ENCODE assay signal across 8 cellular contexts in the genomic region with DNA sequence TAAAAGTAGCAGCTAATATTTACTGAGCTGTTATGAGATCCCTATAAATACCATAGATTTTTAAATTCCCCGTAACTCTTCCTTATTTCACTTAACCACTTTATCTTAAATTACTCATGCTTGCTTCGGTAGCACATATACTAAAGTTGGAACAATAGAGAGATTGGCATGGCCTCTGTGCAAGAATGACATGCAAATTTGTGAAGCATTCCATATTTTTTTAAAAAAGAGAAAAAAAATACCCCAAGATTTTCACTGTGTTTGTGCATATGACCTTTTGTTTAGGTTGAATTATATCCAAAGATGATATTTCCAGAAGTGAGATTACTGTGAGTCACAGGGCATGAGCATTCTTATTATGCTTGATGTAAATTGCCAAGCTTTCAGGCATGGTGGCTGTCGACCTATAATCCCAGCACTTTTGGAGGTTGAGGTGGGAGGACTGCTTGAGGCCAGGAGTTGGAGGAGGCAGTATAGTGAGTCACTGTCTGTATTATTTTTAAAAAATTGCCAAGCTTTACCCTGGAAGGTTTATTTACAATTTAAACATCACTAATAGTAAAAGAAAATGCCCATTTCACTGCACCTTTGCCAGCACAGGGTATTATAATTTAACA. TPM values are rescaled to one million over a fixed set of nuclear protein-coding genes. Genes with fewer than 3 reads are reported as not detected.
DNase-seq lines count a peak whose midpoint lies in the region; FAIRE-seq and TF ChIP-seq lines count a peak whose summit lies in the region.
"Not testable (repeated sequence)": the region's sequence is repeated elsewhere in the genome, so short reads cannot be mapped to it uniquely, and the experiment has no call there.

No MANE protein-coding gene starts in this region.

- not testable (repeated sequence) for H3K4me1 ChIP-seq in endothelial cell of umbilical vein (ENCODE audit: control insufficient read depth, extremely low read depth, insufficient read depth, low read length); osteoblast (ENCODE audit: insufficient read depth, low read length)

- not testable (repeated sequence) for TF ChIP-seq POLR2A in endothelial cell of umbilical vein (IDR thresholded peaks at IDR 0.05; ENCODE audit: low read depth, low read length)

- CTCF ChIA-PET in MCF 10A (lab: Yijun Ruan, JAX); endothelial cell of umbilical vein (lab: Charles Lee): not testable (repeated sequence)

- H3K27me3 ChIP-seq in endothelial cell of umbilical vein (ENCODE audit: control insufficient read depth in 2 of 2, insufficient read depth in 2 of 2, low read length in 2 of 2); osteoblast (ENCODE audit: insufficient read depth, low read length): not testable (repeated sequence)

- BruUV-seq in MCF 10A (replicated peaks; lab: Mats Ljungman, UMichigan); endothelial cell of umbilical vein (replicated peaks; lab: Mats Ljungman, UMichigan): not testable (repeated sequence)

- not testable (repeated sequence) for H3K4me3 Mint-ChIP-seq in MCF 10A (ENCODE audit: unreplicated experiment)

- H3K4me2 ChIP-seq in endothelial cell of umbilical vein (ENCODE audit: insufficient read depth, low read length); osteoblast (ENCODE audit: insufficient read depth, low read length): not testable (repeated sequence)

- peaks cover 10% of the 10 kb centered on the region for H3K36me3 Mint-ChIP-seq in MCF 10A (ENCODE audit: insufficient read depth, unreplicated experiment)

- not testable (repeated sequence) for H3K4me1 Mint-ChIP-seq in MCF 10A (ENCODE audit: insufficient read depth, unreplicated experiment)

- not testable (repeated sequence) for H3K27ac Mint-ChIP-seq in MCF 10A (ENCODE audit: low read depth, unreplicated experiment)

- DNase-seq in AG10803 (ENCODE audit: low read depth) (peak; percentile 8), M059J (ENCODE audit: low read depth) (peak; percentile 47), amniotic epithelial cell (ENCODE audit: low read depth) (peak; percentile 38), MCF 10A (ENCODE audit: unreplicated experiment) (peak; percentile 53), endothelial cell of umbilical vein (ENCODE audit: low read depth, low spot score) (peak; percentile 37), fibroblast of pulmonary artery (ENCODE audit: low read depth) (peak; percentile 64), osteoblast (ENCODE audit: insufficient read length, low spot score, missing footprints) (peak; percentile 52)
- DNase-seq in GM18507 (ENCODE audit: extremely low spot score, insufficient read length, low read depth), result not testable (repeated sequence)

- not testable (repeated sequence) for H3K9me3 ChIP-seq in endothelial cell of umbilical vein (replicated peaks; ENCODE audit: control insufficient read depth, insufficient read depth, low read length); osteoblast (ENCODE audit: low read depth, low read length)

- FAIRE-seq in GM18507 (lab: Jason Lieb, UNC) (peak; percentile 31), endothelial cell of umbilical vein (lab: Jason Lieb, UNC) (peak; percentile 63)

- dilution Hi-C loops in endothelial cell of umbilical vein (cut with MboI; ENCODE audit: extremely low pct_ligation_motif_present, low sequenced_read_pairs), result not testable (repeated sequence)

- intact Hi-C loops in MCF 10A (cut with micrococcal nuclease), result not testable (repeated sequence)
- intact Hi-C loops in endothelial cell of umbilical vein (cut with micrococcal nuclease), result loop anchor here (10.0 kb wide), 1 partner anchor 60 kb away; no protein-coding TSS in a partner anchor

- not testable (repeated sequence) for H2AFZ ChIP-seq in endothelial cell of umbilical vein (ENCODE audit: low read depth, low read length); osteoblast (ENCODE audit: low read length)

- H3K9me3 Mint-ChIP-seq in MCF 10A (ENCODE audit: unreplicated experiment), result not testable (repeated sequence)

- not testable (repeated sequence) for H3K27ac ChIP-seq in endothelial cell of umbilical vein (ENCODE audit: insufficient read depth, low read depth, low read length); osteoblast (ENCODE audit: low read depth, low read length)

- POLR2A ChIA-PET in MCF 10A (lab: Yijun Ruan, JAX), result interaction anchor here (0.7 kb wide), 1 partner anchor 351 kb away, joined by 3 read pairs; no protein-coding TSS in a partner anchor
- POLR2A ChIA-PET in endothelial cell of umbilical vein (lab: Charles Lee), result not testable (repeated sequence)

- not testable (repeated sequence) for TF ChIP-seq CTCF in AG10803 (conservative IDR thresholded peaks at IDR 0.05; ENCODE audit: low read length); MCF 10A (IDR thresholded peaks at IDR 0.05; ENCODE audit: unreplicated experiment); endothelial cell of umbilical vein (IDR thresholded peaks at IDR 0.05; ENCODE audit: extremely low read depth in 1 of 2, insufficient read depth in 1 of 2, low read depth in 1 of 2, low read length in 2 of 2); fibroblast of pulmonary artery (IDR thresholded peaks at IDR 0.05; ENCODE audit: low read length, missing control alignments); osteoblast (IDR thresholded peaks at IDR 0.05; ENCODE audit: extremely low read depth, low read depth, low read length)

- not testable (repeated sequence) for H3K9me1 ChIP-seq in endothelial cell of umbilical vein (replicated peaks; ENCODE audit: control insufficient read depth, extremely low read depth, insufficient read depth, low read length)

- not testable (repeated sequence) for H4K20me1 ChIP-seq in endothelial cell of umbilical vein (replicated peaks; ENCODE audit: control insufficient read depth, extremely low read depth, insufficient read depth, low read length); osteoblast (ENCODE audit: insufficient read depth, low read length)

- H3K36me3 ChIP-seq in endothelial cell of umbilical vein (ENCODE audit: control insufficient read depth in 2 of 2, extremely low read depth in 1 of 2, insufficient read depth in 2 of 2, low read length in 2 of 2); osteoblast (ENCODE audit: insufficient read depth, low read length): not testable (repeated sequence)

- H3K27me3 Mint-ChIP-seq in MCF 10A (ENCODE audit: insufficient read depth, unreplicated experiment), result not testable (repeated sequence)

- not testable (repeated sequence) for H3K79me2 ChIP-seq in endothelial cell of umbilical vein (ENCODE audit: control insufficient read depth, insufficient read depth, low read length); osteoblast (ENCODE audit: insufficient read depth, low read length)

- not testable (repeated sequence) for H3K4me3 ChIP-seq in AG10803 (ENCODE audit: low read length); endothelial cell of umbilical vein (replicated peaks in 1 of 3; ENCODE audit: insufficient read depth in 1 of 3, low read depth in 1 of 3, low read length in 3 of 3); fibroblast of pulmonary artery (replicated peaks; ENCODE audit: low read depth, low read length); osteoblast (ENCODE audit: insufficient read depth, low read length)

- not testable (repeated sequence) for H3K9ac ChIP-seq in endothelial cell of umbilical vein (replicated peaks; ENCODE audit: extremely low read depth, insufficient read depth, low read length)

RNA-seq across cellular contexts. Expression of a gene that starts 58.2 kb away (rescaled TPM):
- total RNA-seq in M059J (2014; rRNA removed; shearing (Covaris generic)), result 12.5 and 20.0 TPM in 2 replicates
- 28.7 and 32.1 TPM in 2 replicates for total RNA-seq in MCF 10A (2022)
- 36.6 and 36.7 TPM in 2 replicates for total RNA-seq in endothelial cell of umbilical vein
- 14.1 and 14.5 TPM in 2 replicates for polyA plus RNA-seq in endothelial cell of umbilical vein
- polyA plus RNA-seq in endothelial cell of umbilical vein (2011; cell fraction: cytosol; rRNA removed), result 14.1 and 14.6 TPM in 2 replicates
- polyA plus RNA-seq in endothelial cell of umbilical vein (2011; cell fraction: nucleus; rRNA removed), result 5.4 and 7.3 TPM in 2 replicates
- 21.0 and 27.0 TPM in 2 replicates for polyA plus RNA-seq in endothelial cell of umbilical vein (2012)
- polyA minus RNA-seq in endothelial cell of umbilical vein, result 33.6 and 37.1 TPM in 2 replicates
- 13.5 TPM for polyA minus RNA-seq in endothelial cell of umbilical vein (2011; cell fraction: cytosol; rRNA and poly(A)+ RNA removed)
- 8.6 and 9.6 TPM in 2 replicates for polyA minus RNA-seq in endothelial cell of umbilical vein (2011; cell fraction: nucleus; rRNA and poly(A)+ RNA removed)
- total RNA-seq in osteoblast, result 18.5 and 21.2 TPM in 2 replicates
